9 cellular contexts compared by ENCODE assay signal in the genomic region with DNA sequence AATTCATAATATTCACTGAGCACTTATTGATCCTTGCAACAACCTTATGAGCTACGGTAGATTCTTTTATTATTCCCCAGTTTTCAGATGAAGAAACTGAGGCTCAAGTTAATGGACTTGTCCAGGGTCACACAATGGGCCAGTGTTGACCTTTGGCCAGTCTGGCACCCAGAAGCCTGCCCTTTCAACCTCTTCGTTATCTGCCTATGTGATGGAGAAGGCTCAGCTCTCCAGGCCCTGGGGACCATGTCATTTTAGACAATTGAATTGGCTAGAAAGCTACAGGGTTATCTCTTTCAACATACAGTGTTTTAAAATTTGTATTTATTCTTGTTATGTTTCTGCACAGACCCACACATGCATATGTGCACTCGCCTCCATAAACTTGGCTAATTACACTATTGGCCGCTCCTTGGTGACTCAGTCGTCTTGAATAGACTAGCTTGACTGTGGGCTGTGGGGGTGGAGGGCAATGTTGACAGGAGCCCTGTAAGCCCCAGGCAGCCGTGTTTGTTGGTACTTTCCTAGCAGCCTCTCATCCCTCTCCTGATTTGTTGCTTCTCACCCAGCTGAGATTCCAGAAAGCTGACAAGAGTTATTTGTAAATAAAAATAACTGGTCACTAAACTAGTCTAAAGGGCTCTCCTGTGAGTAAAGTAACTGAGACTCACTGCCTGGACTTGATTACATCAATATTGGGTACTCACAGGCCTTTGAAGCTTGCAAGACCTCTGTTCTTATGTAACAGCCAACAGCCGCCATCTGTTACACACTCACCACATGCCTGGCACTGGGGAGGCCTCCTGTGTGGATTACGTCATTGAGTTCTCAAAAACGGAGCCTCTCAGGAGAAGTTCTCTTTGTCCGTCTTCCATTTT. TPM values are rescaled to one million over a fixed set of nuclear protein-coding genes. Genes with fewer than 3 reads are reported as not detected.
DNase-seq lines count a peak whose midpoint lies in the region; ATAC-seq and TF ChIP-seq lines count a peak whose summit lies in the region.
"Had no signal": no experiment of that assay in that cellular context is flagged by ENCODE, and none has a peak within 500 bp of the region (broad histone marks: within the 10 kb centered on the region; RNA-seq: fewer than 3 reads in every experiment).

No MANE protein-coding gene starts in this region.

- H3K27ac ChIP-seq in BLaER1 treated with 17β-estradiol and CSF1 and Interleukin-3, amounts not matched to agents 10 nM and 100 nM, result peak overlapping the region in 7 of 11 experiments; percentile 34 to 65 (median 57); a peak in 10 of 22 replicates
- H3K27ac ChIP-seq in naive thymus-derived CD4-positive, alpha-beta T cell (ENCODE audit: low read depth, low read length), result no peak overlapping the region

- H3K27me3 Mint-ChIP-seq in naive thymus-derived CD4-positive, alpha-beta T cell, result peaks cover 5 to 27% (median 15%) of the 10 kb centered on the region in 5 donors
- H3K27me3 Mint-ChIP-seq in activated naive CD8-positive, alpha-beta T cell treated with anti-CD3 and anti-CD28 coated beads for 36 hours, result no peaks in the 10 kb centered on the region

- H3K4me2 ChIP-seq in BLaER1 treated with 17β-estradiol and CSF1 and Interleukin-3, amounts not matched to agents 10 nM and 100 nM, result peak overlapping the region; percentile 6 to 90 (median 43); a peak in 21 of 22 replicates

- intact Hi-C loops in naive thymus-derived CD4-positive, alpha-beta T cell (cut with micrococcal nuclease), result no loop called here

- H4K20me1 ChIP-seq in BLaER1 treated with 17β-estradiol and CSF1 and Interleukin-3, amounts not matched to agents 10 nM and 100 nM, result no peaks in the 10 kb centered on the region

- no peaks in the 10 kb centered on the region for H3K36me3 Mint-ChIP-seq in naive thymus-derived CD4-positive, alpha-beta T cell
- H3K36me3 Mint-ChIP-seq in activated naive CD8-positive, alpha-beta T cell treated with anti-CD3 and anti-CD28 coated beads for 36 hours, result no peaks in the 10 kb centered on the region
- H3K36me3 Mint-ChIP-seq in activated naive CD4-positive, alpha-beta T cell treated with anti-CD3 and anti-CD28 coated beads, Interleukin-2, amount 50 U/mL, for 72 hours, result no peaks in the 10 kb centered on the region

- no peaks in the 10 kb centered on the region for H3K4me1 Mint-ChIP-seq in naive thymus-derived CD4-positive, alpha-beta T cell
- no peaks in the 10 kb centered on the region for H3K4me1 Mint-ChIP-seq in activated naive CD8-positive, alpha-beta T cell treated with anti-CD3 and anti-CD28 coated beads for 36 hours

- CTCF ChIA-PET in naive thymus-derived CD4-positive, alpha-beta T cell (lab: Charles Lee), result interaction anchor here (1.1 kb wide), 1 partner anchor 166 kb away, joined by 4 read pairs; no protein-coding TSS in a partner anchor

- no peak for TF ChIP-seq CTCF in epithelial cell of esophagus (IDR thresholded peaks at IDR 0.05; ENCODE audit: insufficient read depth, low read depth, low read length, missing control alignments)

- H3K4me3 Mint-ChIP-seq in naive thymus-derived CD4-positive, alpha-beta T cell, result no peak overlapping the region
- H3K4me3 Mint-ChIP-seq in activated naive CD8-positive, alpha-beta T cell treated with anti-CD3 and anti-CD28 coated beads for 36 hours, result no peak overlapping the region

- ATAC-seq in naive thymus-derived CD4-positive, alpha-beta T cell, result peak; percentile 62
- no peak for ATAC-seq in GM21825 (IDR thresholded peaks at IDR 0.05; ENCODE audit: unreplicated experiment)
- no peak for ATAC-seq in activated naive CD4-positive, alpha-beta T cell treated with anti-CD3 and anti-CD28 coated beads, Interleukin-2, amount 50 U/mL, for 72 hours

- H3K36me3 ChIP-seq in BLaER1 treated with 17β-estradiol and CSF1 and Interleukin-3, amounts not matched to agents 10 nM and 100 nM, result no peaks in the 10 kb centered on the region
- no peaks in the 10 kb centered on the region for H3K36me3 ChIP-seq in naive thymus-derived CD4-positive, alpha-beta T cell (ENCODE audit: control insufficient read depth in 2 of 3, insufficient read depth in 3 of 3, low read length in 3 of 3)

- peak overlapping the region in 2 of 11 experiments; percentile 4 to 24; a peak in 2 of 22 replicates for H3K9ac ChIP-seq in BLaER1 treated with 17β-estradiol and CSF1 and Interleukin-3, amounts not matched to agents 10 nM and 100 nM

- no peaks in the 10 kb centered on the region for H3K9me3 Mint-ChIP-seq in naive thymus-derived CD4-positive, alpha-beta T cell
- H3K9me3 Mint-ChIP-seq in activated naive CD8-positive, alpha-beta T cell treated with anti-CD3 and anti-CD28 coated beads for 36 hours, result no peaks in the 10 kb centered on the region
- no peaks in the 10 kb centered on the region for H3K9me3 Mint-ChIP-seq in activated naive CD4-positive, alpha-beta T cell treated with anti-CD3 and anti-CD28 coated beads, Interleukin-2, amount 50 U/mL, for 72 hours

- DNase-seq in NCI-H82 treated with DMSO at 0.1 percent for 48 hours (lab: John Stamatoyannopoulos, UW; ENCODE audit: unreplicated experiment) (peak; percentile 70), epithelial cell of esophagus (ENCODE audit: low read depth) (peak; percentile 96), NK-92 (lab: John Stamatoyannopoulos, UW; ENCODE audit: unreplicated experiment) (no peak)
- no peak for DNase-seq in naive thymus-derived CD4-positive, alpha-beta T cell
- no peak for DNase-seq in activated naive CD8-positive, alpha-beta T cell treated with anti-CD3 and anti-CD28 coated beads for 36 hours
- DNase-seq in activated naive CD4-positive, alpha-beta T cell treated with anti-CD3 and anti-CD28 coated beads, Interleukin-2, amount 50 U/mL, for 72 hours (ENCODE audit: low spot score in 2 of 2), result no peak

- POLR2A ChIA-PET in naive thymus-derived CD4-positive, alpha-beta T cell (lab: Charles Lee), result no interaction called here

- no peaks in the 10 kb centered on the region for H3K9me3 ChIP-seq in BLaER1 treated with 17β-estradiol and CSF1 and Interleukin-3, amounts not matched to agents 10 nM and 100 nM (replicated peaks in 1 of 11)
- no peaks in the 10 kb centered on the region for H3K9me3 ChIP-seq in naive thymus-derived CD4-positive, alpha-beta T cell (ENCODE audit: control insufficient read depth in 2 of 3, low read length in 3 of 3)

- no peak overlapping the region for H3K27ac Mint-ChIP-seq in naive thymus-derived CD4-positive, alpha-beta T cell
- no peak overlapping the region for H3K27ac Mint-ChIP-seq in activated naive CD8-positive, alpha-beta T cell treated with anti-CD3 and anti-CD28 coated beads for 36 hours
- H3K27ac Mint-ChIP-seq in activated naive CD4-positive, alpha-beta T cell treated with anti-CD3 and anti-CD28 coated beads, Interleukin-2, amount 50 U/mL, for 72 hours, result no peak overlapping the region

- H3K27me3 ChIP-seq in BLaER1 treated with 17β-estradiol and CSF1 and Interleukin-3, amounts not matched to agents 10 nM and 100 nM, result peaks cover 0 to 56% (median 0%) of the 10 kb centered on the region in 11 experiments; a peak in 5 of 22 replicates
- H3K27me3 ChIP-seq in naive thymus-derived CD4-positive, alpha-beta T cell (ENCODE audit: control insufficient read depth in 2 of 2, insufficient read depth in 2 of 2, low read length in 2 of 2), result no peaks in the 10 kb centered on the region

- peaks cover 15 to 60% (median 49%) of the 10 kb centered on the region in 10 experiments for H3K4me1 ChIP-seq in BLaER1 treated with 17β-estradiol and CSF1 and Interleukin-3, amounts not matched to agents 10 nM and 100 nM
- H3K4me1 ChIP-seq in naive thymus-derived CD4-positive, alpha-beta T cell (ENCODE audit: control insufficient read depth in 2 of 2, insufficient read depth in 2 of 2, low read length in 2 of 2), result no peaks in the 10 kb centered on the region

- no peak overlapping the region for H3K4me3 ChIP-seq in BLaER1 treated with 17β-estradiol and CSF1 and Interleukin-3, amounts not matched to agents 10 nM and 100 nM
- no peak overlapping the region for H3K4me3 ChIP-seq in epithelial cell of esophagus (ENCODE audit: low read length)
- H3K4me3 ChIP-seq in naive thymus-derived CD4-positive, alpha-beta T cell (ENCODE audit: low read length), result no peak overlapping the region

RNA-seq across cellular contexts. Expression of gene ANGPTL2, which starts 8.5 kb away (rescaled TPM):
- total RNA-seq in naive thymus-derived CD4-positive, alpha-beta T cell, result not detected
- polyA plus RNA-seq in naive thymus-derived CD4-positive, alpha-beta T cell, result not detected
- not detected for total RNA-seq in activated naive CD8-positive, alpha-beta T cell treated with anti-CD3 and anti-CD28 coated beads for 36 hours
- not detected for total RNA-seq in activated naive CD4-positive, alpha-beta T cell treated with anti-CD3 and anti-CD28 coated beads, Interleukin-2, amount 50 U/mL, for 72 hours
- total RNA-seq: T-helper 1 cell treated with Interleukin-12 subunit alpha and Interleukin-12 subunit beta and Interleukin-4 antibody, amounts not matched to agents 30 ng/mL and 1 ng/mL, for 36 hours had no signal

Comparison
In these comparisons a context has a peak if more than half of its experiments do, and no peak if none do; other contexts are left out.
1. DNase-seq: peak in NCI-H82 treated with DMSO at 0.1 percent for 48 hours (single experiment) and epithelial cell of esophagus (single experiment); none in naive thymus-derived CD4-positive, alpha-beta T cell (0 of 9), activated naive CD8-positive, alpha-beta T cell treated with anti-CD3 and anti-CD28 coated beads for 36 hours (single experiment), NK-92 (single experiment) and activated naive CD4-positive, alpha-beta T cell treated with anti-CD3 and anti-CD28 coated beads, Interleukin-2, amount 50 U/mL, for 72 hours (0 of 2).